8 cellular contexts compared by ENCODE assay signal in the genomic region with DNA sequence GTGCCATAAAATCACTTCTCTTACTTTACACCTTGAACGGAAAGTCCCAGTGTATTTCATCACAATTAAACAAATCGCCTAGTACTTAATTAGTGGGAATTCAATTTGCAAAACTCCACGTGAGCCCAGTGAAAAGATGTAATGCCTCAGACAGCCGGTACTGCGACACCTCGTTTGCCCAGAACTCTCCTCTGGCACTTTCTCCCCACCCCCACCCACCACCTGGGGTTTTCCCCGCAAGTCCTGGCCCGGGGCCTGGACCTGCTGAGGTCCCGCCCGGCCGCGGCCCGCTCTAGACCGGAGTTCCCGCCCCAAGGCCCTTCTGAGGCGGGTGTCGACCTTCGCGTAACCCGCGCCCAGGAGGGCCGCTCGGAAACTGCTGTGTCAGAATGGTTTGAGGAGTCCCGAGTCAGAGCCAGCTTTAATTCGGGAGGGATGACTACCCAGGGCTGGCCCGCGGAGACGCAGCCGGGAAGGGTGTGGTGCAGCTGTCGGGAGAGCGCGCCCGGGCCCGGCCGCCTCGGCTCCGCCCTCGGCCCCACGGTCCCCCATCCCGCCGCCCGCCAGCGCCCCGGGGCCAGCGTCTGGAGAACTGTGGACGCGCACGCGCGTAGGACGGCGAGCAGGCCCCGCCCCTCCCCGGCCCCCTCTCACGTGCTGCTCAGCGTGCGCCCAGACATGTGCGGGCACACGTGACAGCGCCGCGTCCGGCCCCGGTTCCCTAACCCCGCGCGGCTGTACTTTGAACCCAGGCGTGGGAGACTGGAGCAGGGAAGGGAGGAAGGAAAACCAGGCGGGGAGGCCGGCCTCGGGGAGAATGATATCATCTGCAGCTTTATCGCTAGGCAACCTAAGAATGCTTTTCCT. TPM values are rescaled to one million over a fixed set of nuclear protein-coding genes. Genes with fewer than 3 reads are reported as not detected.
DNase-seq lines count a peak whose midpoint lies in the region; ATAC-seq and TF ChIP-seq lines count a peak whose summit lies in the region.

No MANE protein-coding gene starts in this region.

- peaks cover 4% of the 10 kb centered on the region for H3K4me1 ChIP-seq in thymus (ENCODE audit: control insufficient read depth, insufficient read depth, low read length)

- POLR2A ChIA-PET in activated naive CD8-positive, alpha-beta T cell treated with anti-CD3 and anti-CD28 coated beads, Interleukin-2, amount 10 ng/mL, durations not matched to agents 7 days and 5 days (lab: Charles Lee) = interaction anchor here (1.0 kb wide), 1 partner anchor 539 kb away, joined by 3 read pairs; no protein-coding TSS in a partner anchor

- H3K36me3 ChIP-seq in SK-N-MC (ENCODE audit: insufficient read depth, low read length) (no peaks in the 10 kb centered on the region), thymus (ENCODE audit: control insufficient read depth, insufficient read depth) (no peaks in the 10 kb centered on the region)

- H3K4me3 ChIP-seq in SK-N-MC (peak overlapping the region; percentile 88), thymus (ENCODE audit: low read length) (peak overlapping the region; percentile 68)

- no peaks in the 10 kb centered on the region for H3K36me3 Mint-ChIP-seq in activated naive CD8-positive, alpha-beta T cell treated with anti-CD3 and anti-CD28 coated beads, Interleukin-2, amount 10 ng/mL, durations not matched to agents 7 days and 5 days
- H3K36me3 Mint-ChIP-seq in osteocyte (ENCODE audit: unreplicated experiment) = no peaks in the 10 kb centered on the region

- intact Hi-C loops in Right ventricle myocardium inferior (cut with DNase I) = loop anchor here (5.0 to 10.0 kb wide), 2 partner anchors 721 to 862 kb away; partner anchors contain the start of genes ITPR2 and KRAS

- no peaks in the 10 kb centered on the region for H3K9me3 Mint-ChIP-seq in activated naive CD8-positive, alpha-beta T cell treated with anti-CD3 and anti-CD28 coated beads, Interleukin-2, amount 10 ng/mL, durations not matched to agents 7 days and 5 days
- no peaks in the 10 kb centered on the region for H3K9me3 Mint-ChIP-seq in osteocyte (ENCODE audit: unreplicated experiment)

- H3K4me3 Mint-ChIP-seq in activated naive CD8-positive, alpha-beta T cell treated with anti-CD3 and anti-CD28 coated beads, Interleukin-2, amount 10 ng/mL, durations not matched to agents 7 days and 5 days = peak overlapping the region; percentile 69
- peak overlapping the region; percentile 77 for H3K4me3 Mint-ChIP-seq in osteocyte (ENCODE audit: unreplicated experiment)

- H3K27me3 ChIP-seq in thymus (ENCODE audit: control insufficient read depth, insufficient read depth) = peaks cover 9% of the 10 kb centered on the region

- no peaks in the 10 kb centered on the region for H3K9me3 ChIP-seq in SK-N-MC (ENCODE audit: low read depth, low read length)
- no peaks in the 10 kb centered on the region for H3K9me3 ChIP-seq in thymus (ENCODE audit: control insufficient read depth)

- peak overlapping the region; percentile 85 for H3K9ac ChIP-seq in SK-N-MC (ENCODE audit: insufficient read length)

- H3K27ac Mint-ChIP-seq in activated naive CD8-positive, alpha-beta T cell treated with anti-CD3 and anti-CD28 coated beads, Interleukin-2, amount 10 ng/mL, durations not matched to agents 7 days and 5 days = no peak overlapping the region
- peak overlapping the region; percentile 88 for H3K27ac Mint-ChIP-seq in osteocyte (ENCODE audit: unreplicated experiment)

- H3K4me1 Mint-ChIP-seq in activated naive CD8-positive, alpha-beta T cell treated with anti-CD3 and anti-CD28 coated beads, Interleukin-2, amount 10 ng/mL, durations not matched to agents 7 days and 5 days = peaks cover 5% of the 10 kb centered on the region
- H3K4me1 Mint-ChIP-seq in osteocyte (ENCODE audit: unreplicated experiment) = peaks cover 32% of the 10 kb centered on the region

- H3K27ac ChIP-seq in SK-N-MC (peak overlapping the region; percentile 65), thymus (ENCODE audit: low read depth) (peak overlapping the region; percentile 75)

- H3K27me3 Mint-ChIP-seq in activated naive CD8-positive, alpha-beta T cell treated with anti-CD3 and anti-CD28 coated beads, Interleukin-2, amount 10 ng/mL, durations not matched to agents 7 days and 5 days = peaks cover 77% of the 10 kb centered on the region
- H3K27me3 Mint-ChIP-seq in osteocyte (ENCODE audit: unreplicated experiment) = peaks cover 4% of the 10 kb centered on the region

- ATAC-seq in GM21515 (IDR thresholded peaks at IDR 0.05; ENCODE audit: unreplicated experiment) = peak; percentile 64
- ATAC-seq in activated naive CD8-positive, alpha-beta T cell treated with anti-CD3 and anti-CD28 coated beads, Interleukin-2, amount 10 ng/mL, durations not matched to agents 7 days and 5 days (ENCODE audit: low read depth) = peak; percentile 89
- ATAC-seq in Right ventricle myocardium inferior = peak; percentile 96

- WGBS in thymus = 2% methylated on average over 72 of the region's 72 CpGs

- peak; percentile 38 for TF ChIP-seq CTCF in osteocyte (IDR thresholded peaks at IDR 0.05)

- peak; percentile 42 for DNase-seq in DMS79 treated with DMSO at 0.1 percent for 48 hours (lab: John Stamatoyannopoulos, UW)
- DNase-seq in HuH-7 (ENCODE audit: low spot score) = peak; percentile 92
- DNase-seq in SK-N-MC (ENCODE audit: low read depth, low spot score) = peak; percentile 58
- DNase-seq in activated naive CD8-positive, alpha-beta T cell treated with anti-CD3 and anti-CD28 coated beads, Interleukin-2, amount 10 ng/mL, durations not matched to agents 7 days and 5 days = peak; percentile 73
- peak; percentile 96 for DNase-seq in Right ventricle myocardium inferior (ENCODE audit: missing footprints)
- DNase-seq in osteocyte (ENCODE audit: extremely low spot score, unreplicated experiment) = peak; percentile 96

RNA-seq across cellular contexts. Expression of gene BHLHE41, which starts 10.8 kb away (rescaled TPM):
- under 1 TPM in 1 of 2 experiments, not detected in 1; 0.36 TPM for total RNA-seq in activated naive CD8-positive, alpha-beta T cell treated with anti-CD3 and anti-CD28 coated beads, Interleukin-2, amount 10 ng/mL, durations not matched to agents 7 days and 5 days
- 34.5 TPM for total RNA-seq in Right ventricle myocardium inferior
- total RNA-seq in osteocyte = 1.1 and 1.4 TPM in 2 replicates
- 9.8 TPM for polyA plus RNA-seq in thymus

Comparison
In these comparisons a context has a peak if more than half of its experiments do, and no peak if none do; other contexts are left out.
1. Peak in every context shown above with its lines: DNase-seq, ATAC-seq, H3K4me3 ChIP-seq and H3K27ac ChIP-seq.
2. DNase-seq: peak in every context shown above with its lines; median percentile 96 in Right ventricle myocardium inferior; 96 in osteocyte; 92 in HuH-7; 73 in activated naive CD8-positive, alpha-beta T cell treated with anti-CD3 and anti-CD28 coated beads, Interleukin-2, amount 10 ng/mL, durations not matched to agents 7 days and 5 days; 58 in SK-N-MC; 42 in DMS79 treated with DMSO at 0.1 percent for 48 hours.
3. RNA of gene BHLHE41, which starts 10.8 kb away (total RNA-seq): 34.5 TPM in Right ventricle myocardium inferior (single experiment); 1.1 to 1.4 TPM in osteocyte and 0.36 TPM in activated naive CD8-positive, alpha-beta T cell treated with anti-CD3 and anti-CD28 coated beads, Interleukin-2, amount 10 ng/mL, durations not matched to agents 7 days and 5 days; every median in the first group is over 10 times any median in the second.